In genomic region chr10:116170815-116171250, GRCh38 we compare ENCODE assay signal across 17 cellular contexts.
DNase-seq lines count a peak whose midpoint lies in the region; ATAC-seq and TF ChIP-seq lines count a peak whose summit lies in the region.
"Had no signal": no experiment of that assay in that cellular context is flagged by ENCODE, and none has a peak within 500 bp of the region (broad histone marks: within the 10 kb centered on the region; RNA-seq: fewer than 3 reads in every experiment).

No MANE protein-coding gene starts in this region.

- H3K27me3 ChIP-seq in H7 (ENCODE audit: control insufficient read depth, insufficient read depth, low read length) (peaks cover 1% of the 10 kb centered on the region; the same call in 1 of the 2 replicates), body of pancreas (no peaks in the 10 kb centered on the region)
- H3K27me3 ChIP-seq in effector memory CD4-positive, alpha-beta T cell (replicated peaks; ENCODE audit: control insufficient read depth, insufficient read depth, low read length, poor library complexity, severe bottlenecking): no peaks in the 10 kb centered on the region
- H3K27me3 ChIP-seq: vagina had no signal

- TF ChIP-seq CTCF in body of pancreas (IDR thresholded peaks at IDR 0.05): no peak

- H3K27ac ChIP-seq in body of pancreas: no peak overlapping the region
- H3K27ac ChIP-seq in effector memory CD4-positive, alpha-beta T cell (ENCODE audit: insufficient read depth, low read length, poor library complexity, severe bottlenecking): no peak overlapping the region
- H3K27ac ChIP-seq: vagina had no signal

- no peaks in the 10 kb centered on the region for H3K9me3 ChIP-seq in body of pancreas
- no peaks in the 10 kb centered on the region for H3K9me3 ChIP-seq in effector memory CD4-positive, alpha-beta T cell (ENCODE audit: control insufficient read depth, low read length)
- H3K9me3 ChIP-seq: vagina had no signal

- no peaks in the 10 kb centered on the region for H3K36me3 ChIP-seq in H7 (replicated peaks; ENCODE audit: control insufficient read depth, insufficient read depth, low read length)
- H3K36me3 ChIP-seq in body of pancreas (replicated peaks in 1 of 2; ENCODE audit: insufficient read depth in 1 of 2, low read depth in 2 of 2): no peaks in the 10 kb centered on the region
- no peaks in the 10 kb centered on the region for H3K36me3 ChIP-seq in effector memory CD4-positive, alpha-beta T cell (ENCODE audit: control insufficient read depth, insufficient read depth, low read length)
- H3K36me3 ChIP-seq: vagina had no signal

- DNase-seq in ACHN: peak; percentile 38
- DNase-seq in H7: peak; percentile 32
- DNase-seq in T1000 (lab: John Stamatoyannopoulos, UW): peak; percentile 16
- peak; percentile 72 for DNase-seq in iris pigment epithelial cell (ENCODE audit: low read depth)
- DNase-seq in Ammon's horn (ENCODE audit: low spot score): no peak
- no peak for DNase-seq in body of pancreas
- DNase-seq in effector memory CD4-positive, alpha-beta T cell: no peak
- DNase-seq: activated CD8-positive, alpha-beta T cell treated with anti-CD3 and anti-CD28 coated beads, Interleukin-2, amount 10 ng/mL, durations not matched to agents 7 days and 5 days; activated gamma-delta T cell treated with Interleukin-2 at 50 U/mL for 16 hours; hypothalamus; NCI-H1105; NCI-H526 treated with DMSO at 0.1 percent for 48 hours; stimulated activated CD4-positive, alpha-beta T cell treated with anti-CD3 and anti-CD28 coated beads, Interleukin-2, amount 100 ng/mL, for 48 hours; stimulated activated naive B cell treated with anti-CD40 and anti-IgM and Interleukin-4, amounts not matched to agents 10 μg/mL and 1 μg/mL and 100 μg/mL, for 72 hours; T-helper 9 cell had no signal

- intact Hi-C loops in body of pancreas (cut with DNase I): no loop called here

- ATAC-seq in GM19463 (IDR thresholded peaks at IDR 0.05; ENCODE audit: unreplicated experiment) (no peak), body of pancreas (no peak)
- ATAC-seq: activated CD8-positive, alpha-beta T cell treated with anti-CD3 and anti-CD28 coated beads, Interleukin-2, amount 10 ng/mL, durations not matched to agents 7 days and 5 days; stimulated activated naive B cell treated with anti-CD40 and anti-IgM and Interleukin-4, amounts not matched to agents 10 μg/mL and 1 μg/mL and 100 μg/mL, for 72 hours had no signal

- no peak for TF ChIP-seq POLR2A in body of pancreas (IDR thresholded peaks at IDR 0.05)

- no peak overlapping the region for H3K4me3 ChIP-seq in H7 (ENCODE audit: insufficient read depth, low read depth, low read length)
- H3K4me3 ChIP-seq in body of pancreas: no peak overlapping the region
- H3K4me3 ChIP-seq in effector memory CD4-positive, alpha-beta T cell (ENCODE audit: insufficient read depth, low read depth, low read length, poor library complexity, severe bottlenecking): no peak overlapping the region
- H3K4me3 ChIP-seq: vagina had no signal

- in situ Hi-C loops in ACHN (cut with HindIII; ENCODE audit: low pct_ligation_motif_present, low pct_unique_long_range_greater_than_20kb, low sequenced_read_pairs): no loop called here

- 65 to 73% methylated on average over 2 of the region's 2 CpGs for WGBS in body of pancreas, 2 donors

- no peaks in the 10 kb centered on the region for H3K4me1 ChIP-seq in body of pancreas
- no peaks in the 10 kb centered on the region for H3K4me1 ChIP-seq in effector memory CD4-positive, alpha-beta T cell (ENCODE audit: control insufficient read depth, insufficient read depth, low read length, poor library complexity, severe bottlenecking)
- H3K4me1 ChIP-seq: vagina had no signal

Comparison
In these comparisons a context has a peak if more than half of its experiments do, and no peak if none do; other contexts are left out.
1. DNase-seq: peak in ACHN (single experiment), H7 (single experiment), T1000 (single experiment) and iris pigment epithelial cell (single experiment); none in Ammon's horn (single experiment), body of pancreas (0 of 4) and effector memory CD4-positive, alpha-beta T cell (0 of 3).